19 cellular contexts compared by ENCODE assay signal in genomic region chr5:36886791-36887190, GRCh38. TPM values are rescaled to one million over a fixed set of nuclear protein-coding genes. Genes with fewer than 3 reads are reported as not detected.
DNase-seq lines count a peak whose midpoint lies in the region; ATAC-seq and TF ChIP-seq lines count a peak whose summit lies in the region.
"Had no signal": no experiment of that assay in that cellular context is flagged by ENCODE, and none has a peak within 500 bp of the region (broad histone marks: within the 10 kb centered on the region; RNA-seq: fewer than 3 reads in every experiment).

No MANE protein-coding gene starts in this region.

- H3K27ac ChIP-seq in CD4-positive, alpha-beta memory T cell (ENCODE audit: low read depth, low read length): no peak overlapping the region
- H3K27ac ChIP-seq in psoas muscle: no peak overlapping the region

- H3K9me3 ChIP-seq in CD4-positive, alpha-beta memory T cell (ENCODE audit: control insufficient read depth in 1 of 2, low read length in 2 of 2): no peaks in the 10 kb centered on the region
- no peaks in the 10 kb centered on the region for H3K9me3 ChIP-seq in endocrine pancreas (ENCODE audit: control insufficient read depth, low read length)
- no peaks in the 10 kb centered on the region for H3K9me3 ChIP-seq in psoas muscle
- H3K9me3 ChIP-seq: BE2C had no signal

- H3K36me3 Mint-ChIP-seq in activated naive CD4-positive, alpha-beta T cell treated with anti-CD3 and anti-CD28 coated beads, Interleukin-2, amount 50 U/mL, for 24 hours: peaks cover 14% of the 10 kb centered on the region
- H3K36me3 Mint-ChIP-seq in CD4-positive, alpha-beta memory T cell: peaks cover 12 to 20% of the 10 kb centered on the region in 2 donors

- H3K27me3 Mint-ChIP-seq in activated naive CD4-positive, alpha-beta T cell treated with anti-CD3 and anti-CD28 coated beads, Interleukin-2, amount 50 U/mL, for 24 hours: no peaks in the 10 kb centered on the region
- no peaks in the 10 kb centered on the region for H3K27me3 Mint-ChIP-seq in CD4-positive, alpha-beta memory T cell

- H3K27ac Mint-ChIP-seq in activated naive CD4-positive, alpha-beta T cell treated with anti-CD3 and anti-CD28 coated beads, Interleukin-2, amount 50 U/mL, for 24 hours: peak overlapping the region; percentile 30
- peak overlapping the region in 1 of 7 donors; percentile 64 for H3K27ac Mint-ChIP-seq in CD4-positive, alpha-beta memory T cell
- H3K27ac Mint-ChIP-seq: GM23338 had no signal

- POLR2A ChIA-PET in CD4-positive, alpha-beta memory T cell (lab: Charles Lee; ENCODE audit: partially characterized antibody): interaction anchor here (3.5 kb wide), 1 partner anchor 10 kb away, joined by 18 read pairs; the partner anchor contains the start of gene NIPBL

- no peak for ATAC-seq in psoas muscle
- no peak for ATAC-seq in HG03521 (IDR thresholded peaks at IDR 0.05; ENCODE audit: unreplicated experiment)
- ATAC-seq: CD8-positive, alpha-beta T cell; GM23338 had no signal

- H3K4me1 ChIP-seq in CD4-positive, alpha-beta memory T cell (ENCODE audit: insufficient read depth, low read length): peaks cover 70% of the 10 kb centered on the region
- H3K4me1 ChIP-seq in endocrine pancreas (ENCODE audit: control insufficient read depth, insufficient read depth, low read length) (peaks cover 23% of the 10 kb centered on the region), psoas muscle (peaks cover 57% of the 10 kb centered on the region)
- H3K4me1 ChIP-seq: BE2C had no signal

- H3K27me3 ChIP-seq in CD4-positive, alpha-beta memory T cell (ENCODE audit: insufficient read depth, low read length): no peaks in the 10 kb centered on the region
- H3K27me3 ChIP-seq in endocrine pancreas (ENCODE audit: control insufficient read depth, insufficient read depth, low read length): no peaks in the 10 kb centered on the region
- no peaks in the 10 kb centered on the region for H3K27me3 ChIP-seq in psoas muscle (ENCODE audit: insufficient read depth in 3 of 3, low read length in 2 of 3)
- H3K27me3 ChIP-seq: BE2C had no signal

- TF ChIP-seq CTCF in psoas muscle (IDR thresholded peaks at IDR 0.05): no peak

- DNase-seq in activated naive CD4-positive, alpha-beta T cell (lab: John Stamatoyannopoulos, UW): no peak
- DNase-seq in CD4-positive, alpha-beta memory T cell: no peak
- no peak for DNase-seq in psoas muscle
- no peak for DNase-seq in NAMALWA (ENCODE audit: low spot score)
- no peak for DNase-seq in dedifferentiated amniotic fluid mesenchymal stem cell (ENCODE audit: extremely low spot score)
- DNase-seq: 8988T; BE2C; CD8-positive, alpha-beta T cell; HCEC 1CT; NCI-H1105 treated with DMSO at 0.1 percent for 48 hours; NCI-H1694; NCI-H2081 treated with DMSO at 0.1 percent for 48 hours; NCI-H446 treated with DMSO at 0.1 percent for 48 hours; NK-92 treated with Interleukin-12 subunit alpha and Interleukin-12 subunit beta, amount 100 ng/mL, for 24 hours; Right ventricle myocardium superior had no signal

- H3K4me1 Mint-ChIP-seq in activated naive CD4-positive, alpha-beta T cell treated with anti-CD3 and anti-CD28 coated beads, Interleukin-2, amount 50 U/mL, for 24 hours: peaks cover 83% of the 10 kb centered on the region
- H3K4me1 Mint-ChIP-seq in CD4-positive, alpha-beta memory T cell: peaks cover 54 to 72% (median 63%) of the 10 kb centered on the region in 4 donors

- intact Hi-C loops in CD4-positive, alpha-beta memory T cell (cut with micrococcal nuclease): no loop called here
- intact Hi-C loops in psoas muscle (cut with DNase I): loop anchor here in 1 of 2 donors (5.0 kb wide), 1 partner anchor 41 kb away; no protein-coding TSS in a partner anchor

- WGBS in psoas muscle, 3 donors: 83 to 88% (median 85%) methylated on average over 3 of the region's 3 CpGs

- peak overlapping the region; percentile 55 for H3K4me3 Mint-ChIP-seq in activated naive CD4-positive, alpha-beta T cell treated with anti-CD3 and anti-CD28 coated beads, Interleukin-2, amount 50 U/mL, for 24 hours
- H3K4me3 Mint-ChIP-seq in CD4-positive, alpha-beta memory T cell: peak overlapping the region in 6 of 8 donors; percentile 7 to 61 (median 37)
- H3K4me3 Mint-ChIP-seq: GM23338 had no signal

- CTCF ChIA-PET in CD4-positive, alpha-beta memory T cell (lab: Charles Lee; ENCODE audit: partially characterized antibody): interaction anchor here (1.1 kb wide), 1 partner anchor 17 kb away, joined by 4 read pairs; no protein-coding TSS in a partner anchor

- H3K9ac ChIP-seq in endocrine pancreas (ENCODE audit: control insufficient read depth, insufficient read depth, low read length): no peak overlapping the region

- no peak overlapping the region for H3K4me3 ChIP-seq in CD4-positive, alpha-beta memory T cell (ENCODE audit: low read length in 2 of 2)
- H3K4me3 ChIP-seq in endocrine pancreas (ENCODE audit: control insufficient read depth, insufficient read depth, low read length) (peak overlapping the region; percentile 20), psoas muscle (peak overlapping the region; percentile 6)
- H3K4me3 ChIP-seq: GM23338 had no signal

- no peaks in the 10 kb centered on the region for H3K36me3 ChIP-seq in CD4-positive, alpha-beta memory T cell (ENCODE audit: insufficient read depth, low read length)
- H3K36me3 ChIP-seq in endocrine pancreas (ENCODE audit: control insufficient read depth, insufficient read depth, low read length): no peaks in the 10 kb centered on the region
- no peaks in the 10 kb centered on the region for H3K36me3 ChIP-seq in psoas muscle (ENCODE audit: insufficient read depth in 1 of 2, low read depth in 1 of 2)

- peaks cover 6% of the 10 kb centered on the region for H3K9me3 Mint-ChIP-seq in activated naive CD4-positive, alpha-beta T cell treated with anti-CD3 and anti-CD28 coated beads, Interleukin-2, amount 50 U/mL, for 24 hours
- peaks cover 0 to 5% (median 0%) of the 10 kb centered on the region in 8 donors for H3K9me3 Mint-ChIP-seq in CD4-positive, alpha-beta memory T cell

RNA-seq across cellular contexts. Expression of gene NIPBL, which starts 10.2 kb away (rescaled TPM):
- 100 to 1,000 TPM; 106 to 110 TPM for total RNA-seq in CD4-positive, alpha-beta memory T cell
- polyA plus RNA-seq in CD4-positive, alpha-beta memory T cell: 10 to 100 TPM in 1 of 2 donors, 1 to 10 TPM in 1; 3.8 to 43.0 TPM
- 10 to 100 TPM; 38.1 to 51.4 (median 43.7) TPM for total RNA-seq in psoas muscle
- polyA plus RNA-seq in psoas muscle: 10 to 100 TPM; 12.5 to 17.1 (median 14.6) TPM

Comparison
In these comparisons a context has a peak if more than half of its experiments do, and no peak if none do; other contexts are left out.
1. H3K4me3 ChIP-seq: peak in endocrine pancreas (single experiment) and psoas muscle (single experiment); none in CD4-positive, alpha-beta memory T cell (0 of 2).